ENCODE assay signal across 9 cellular contexts in the genomic region with DNA sequence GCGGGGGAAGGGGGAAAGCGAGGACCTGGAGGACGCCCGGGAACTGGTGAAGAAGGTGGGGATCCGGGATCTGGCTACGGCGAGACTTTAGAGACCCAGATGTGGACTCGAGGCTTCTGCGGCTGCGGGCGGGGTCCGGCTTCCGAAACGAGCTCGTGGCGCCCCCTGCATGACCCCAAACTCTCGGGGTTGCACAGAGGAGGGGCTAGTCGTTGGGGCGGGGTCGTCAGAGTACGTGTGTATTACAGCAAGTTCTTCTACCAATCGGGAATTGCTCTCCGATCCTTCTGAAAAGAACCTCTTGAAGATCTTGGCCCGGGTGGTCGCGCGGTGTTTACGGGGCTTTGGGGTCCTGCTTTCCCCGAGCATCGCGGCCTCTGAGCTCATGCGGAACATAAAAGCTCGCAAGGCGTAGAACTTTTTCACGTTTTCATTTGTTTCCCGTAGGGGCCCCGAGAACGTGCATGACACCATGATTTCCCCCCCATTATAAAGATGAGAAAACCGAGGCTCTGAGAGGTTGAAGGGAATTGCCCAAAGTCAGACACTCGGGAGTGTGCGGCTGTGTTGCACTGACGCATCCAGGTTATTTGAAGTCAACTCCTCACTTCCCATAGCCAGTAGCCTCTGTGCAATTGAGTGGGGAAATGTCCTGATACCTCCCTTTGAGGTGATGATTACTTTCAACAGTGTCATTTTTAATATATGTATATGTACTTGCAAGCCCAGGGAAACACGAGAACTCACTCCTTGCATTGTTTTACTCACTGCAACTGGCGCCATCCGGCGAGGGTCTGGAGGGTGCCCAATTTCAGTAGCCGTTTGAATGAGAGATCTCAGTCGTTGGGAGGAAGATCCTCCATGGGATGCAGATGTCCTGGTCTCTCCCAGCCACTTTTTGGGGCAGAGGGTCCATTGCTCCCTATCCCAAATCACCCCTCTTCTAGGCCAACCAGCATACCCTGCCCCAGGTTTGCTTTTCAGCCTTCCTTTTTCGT. TPM values are rescaled to one million over a fixed set of nuclear protein-coding genes. Genes with fewer than 3 reads are reported as not detected.
DNase-seq lines count a peak whose midpoint lies in the region; ATAC-seq and TF ChIP-seq lines count a peak whose summit lies in the region.
"Had no signal": no experiment of that assay in that cellular context is flagged by ENCODE, and none has a peak within 500 bp of the region (broad histone marks: within the 10 kb centered on the region; RNA-seq: fewer than 3 reads in every experiment).

A gene (minus strand): TSS at position 149 of the 998 bp plus-strand sequence. CDS start 512 bp downstream, outside the sequence.

- H3K4me3 ChIP-seq in right atrium auricular region (peak within 1 kb of the TSS; percentile 18 to 51), mucosa of descending colon (no peak within 1 kb of the TSS)

- intact Hi-C loops in Right ventricle myocardium inferior (cut with DNase I) (no loop called here), mucosa of descending colon (cut with DNase I, micrococcal nuclease) (no loop called here)
- intact Hi-C loops in activated T-helper 2 cell treated with anti-CD3 and anti-CD28 coated beads, Interferon-gamma antibody, Interleukin-2, Interleukin-4, amounts not matched to agents 10 μg/mL and 5 μg/mL and 100 μg/mL, durations not matched to agents 14 hours and 24 hours and 36 hours (cut with micrococcal nuclease), result loop anchor here (5.0 kb wide), 3 partner anchors 244 to 401 kb away; a partner anchor contains a TSS

- no peaks in the 10 kb centered on the region for H3K9me3 ChIP-seq in right atrium auricular region
- H3K9me3 ChIP-seq in mucosa of descending colon, result no peaks in the 10 kb centered on the region

- peaks cover 0 to 19% of the 10 kb centered on the region in 2 donors for H3K4me1 ChIP-seq in right atrium auricular region
- H3K4me1 ChIP-seq in mucosa of descending colon (ENCODE audit: low read depth), result peaks cover 5% of the 10 kb centered on the region

- H3K4me1 Mint-ChIP-seq in activated T-helper 2 cell treated with anti-CD3 and anti-CD28 coated beads, Interferon-gamma antibody, Interleukin-2, Interleukin-4, amounts not matched to agents 10 μg/mL and 5 μg/mL and 100 μg/mL, durations not matched to agents 14 hours and 24 hours and 36 hours (ENCODE audit: low read depth), result peaks cover 6% of the 10 kb centered on the region

- DNase-seq in right atrium auricular region (ENCODE audit: low spot score) (no peak), Right ventricle myocardium inferior (ENCODE audit: missing footprints) (no peak), mucosa of descending colon (peak in 2 of 3 donors; percentile 12 to 57), retina (no peak), MV-4-11 (lab: John Stamatoyannopoulos, UW) (no peak)
- no peak for DNase-seq in activated T-helper 2 cell treated with anti-CD3 and anti-CD28 coated beads, Interferon-gamma antibody, Interleukin-2, Interleukin-4, amounts not matched to agents 10 μg/mL and 5 μg/mL and 100 μg/mL, durations not matched to agents 14 hours and 24 hours and 36 hours (ENCODE audit: low spot score)

- no peak within 1 kb of the TSS for H3K27ac Mint-ChIP-seq in activated T-helper 2 cell treated with anti-CD3 and anti-CD28 coated beads, Interferon-gamma antibody, Interleukin-2, Interleukin-4, amounts not matched to agents 10 μg/mL and 5 μg/mL and 100 μg/mL, durations not matched to agents 14 hours and 24 hours and 36 hours

- peaks cover 57% of the 10 kb centered on the region for H3K27me3 Mint-ChIP-seq in activated T-helper 2 cell treated with anti-CD3 and anti-CD28 coated beads, Interferon-gamma antibody, Interleukin-2, Interleukin-4, amounts not matched to agents 10 μg/mL and 5 μg/mL and 100 μg/mL, durations not matched to agents 14 hours and 24 hours and 36 hours (ENCODE audit: low read depth)

- H3K27me3 ChIP-seq in right atrium auricular region, result peaks cover 24 to 36% of the 10 kb centered on the region in 2 donors

- no peak within 1 kb of the TSS for H3K27ac ChIP-seq in right atrium auricular region

- H3K4me3 Mint-ChIP-seq in activated T-helper 2 cell treated with anti-CD3 and anti-CD28 coated beads, Interferon-gamma antibody, Interleukin-2, Interleukin-4, amounts not matched to agents 10 μg/mL and 5 μg/mL and 100 μg/mL, durations not matched to agents 14 hours and 24 hours and 36 hours (ENCODE audit: low read depth), result peak within 1 kb of the TSS; percentile 49

- ATAC-seq in Right ventricle myocardium inferior, result no peak
- ATAC-seq in HG03097 (IDR thresholded peaks at IDR 0.05; ENCODE audit: low FRiP score, unreplicated experiment), result peak; percentile 17
- peak; percentile 22 for ATAC-seq in mucosa of descending colon
- ATAC-seq in GM21526 (IDR thresholded peaks at IDR 0.05; ENCODE audit: low FRiP score, unreplicated experiment), result no peak
- ATAC-seq: HCT116 had no signal

- no peaks in the 10 kb centered on the region for H3K9me3 Mint-ChIP-seq in activated T-helper 2 cell treated with anti-CD3 and anti-CD28 coated beads, Interferon-gamma antibody, Interleukin-2, Interleukin-4, amounts not matched to agents 10 μg/mL and 5 μg/mL and 100 μg/mL, durations not matched to agents 14 hours and 24 hours and 36 hours

- H3K36me3 ChIP-seq in right atrium auricular region (no peaks in the 10 kb centered on the region), mucosa of descending colon (ENCODE audit: low read depth) (no peaks in the 10 kb centered on the region)

- no peak for TF ChIP-seq CTCF in right atrium auricular region (IDR thresholded peaks at IDR 0.05)
- no peak for TF ChIP-seq CTCF in mucosa of descending colon (IDR thresholded peaks at IDR 0.05)

- no peaks in the 10 kb centered on the region for H3K36me3 Mint-ChIP-seq in activated T-helper 2 cell treated with anti-CD3 and anti-CD28 coated beads, Interferon-gamma antibody, Interleukin-2, Interleukin-4, amounts not matched to agents 10 μg/mL and 5 μg/mL and 100 μg/mL, durations not matched to agents 14 hours and 24 hours and 36 hours (ENCODE audit: low read depth)

RNA-seq across cellular contexts. Expression of the gene that starts here (rescaled TPM):
- under 1 TPM in 1 of 2 donors, not detected in 1; 0.04 TPM for total RNA-seq in right atrium auricular region
- 0.05 TPM for total RNA-seq in Right ventricle myocardium inferior
- total RNA-seq in activated T-helper 2 cell treated with anti-CD3 and anti-CD28 coated beads, Interferon-gamma antibody, Interleukin-2, Interleukin-4, amounts not matched to agents 10 μg/mL and 5 μg/mL and 100 μg/mL, durations not matched to agents 14 hours and 24 hours and 36 hours, result 0.11 and 0.21 TPM in 2 replicates
- total RNA-seq in mucosa of descending colon, result under 1 TPM; 0.14 to 0.51 (median 0.19) TPM

Comparison
In these comparisons a context has a peak if more than half of its experiments do, and no peak if none do; other contexts are left out.
1. Peak in DNase-seq and ATAC-seq in mucosa of descending colon; RNA of the gene not detected or under 1 TPM.